In the genomic region with DNA sequence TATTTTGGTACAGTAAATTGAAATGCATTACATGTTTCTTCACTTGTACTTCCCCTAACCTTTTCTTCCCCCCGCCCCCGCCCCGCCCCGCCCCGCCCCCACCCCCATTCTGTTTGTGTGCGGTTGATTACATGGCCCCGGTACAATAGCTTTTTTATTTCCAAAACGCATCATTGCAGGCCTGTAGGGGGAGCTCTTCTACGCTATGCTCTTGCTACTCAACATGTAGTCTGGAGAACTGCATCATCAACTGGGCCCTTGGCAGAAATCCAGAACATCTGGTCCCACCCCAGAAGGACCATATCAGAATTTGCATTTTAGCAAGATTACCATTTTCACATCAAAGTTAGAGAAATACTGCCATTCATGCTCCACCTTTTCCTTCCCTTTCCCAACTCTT, we compare ENCODE assay signal across 8 cellular contexts.
DNase-seq lines count a peak whose midpoint lies in the region; ATAC-seq, FAIRE-seq and TF ChIP-seq lines count a peak whose summit lies in the region.

No MANE protein-coding gene starts in this region.

- DNase-seq in cardiac muscle cell (ENCODE audit: low read depth in 1 of 2, low spot score in 1 of 2) = peak; percentile 33 to 60
- no peak for DNase-seq in Right ventricle myocardium superior
- DNase-seq in NCI-H460 (ENCODE audit: extremely low read depth, low read depth) = peak; percentile 36
- DNase-seq in endothelial cell of umbilical vein (ENCODE audit: low read depth, low spot score) = peak; percentile 14
- peak; percentile 1 for DNase-seq in urothelium cell line (ENCODE audit: low spot score)
- DNase-seq in NCI-H1436 (lab: John Stamatoyannopoulos, UW) = no peak
- DNase-seq in NCI-H187 treated with DMSO at 0.1 percent for 48 hours (lab: John Stamatoyannopoulos, UW) = no peak

- FAIRE-seq in endothelial cell of umbilical vein (lab: Jason Lieb, UNC) (peak; percentile 18), urothelium cell line (lab: Jason Lieb, UNC) (no peak)

- H3K79me2 ChIP-seq in endothelial cell of umbilical vein (ENCODE audit: control insufficient read depth, insufficient read depth, low read length) = no peaks in the 10 kb centered on the region

- POLR2A ChIA-PET in endothelial cell of umbilical vein (lab: Charles Lee) = interaction anchor here (0.7 kb wide), 1 partner anchor 446 kb away, joined by 9 read pairs; no protein-coding TSS in a partner anchor

- dilution Hi-C loops in endothelial cell of umbilical vein (cut with MboI; ENCODE audit: extremely low pct_ligation_motif_present, low sequenced_read_pairs) = no loop called here

- no peak overlapping the region for H3K27ac ChIP-seq in cardiac muscle cell
- H3K27ac ChIP-seq in endothelial cell of umbilical vein (ENCODE audit: insufficient read depth, low read depth, low read length) = no peak overlapping the region

- intact Hi-C loops in Right ventricle myocardium superior (cut with DNase I) = no loop called here
- intact Hi-C loops in endothelial cell of umbilical vein (cut with micrococcal nuclease) = no loop called here

- TF ChIP-seq CTCF in cardiac muscle cell (IDR thresholded peaks at IDR 0.05; ENCODE audit: low read depth, low read length) = peak; percentile 29
- peak in 1 of 2 donors; percentile 26 for TF ChIP-seq CTCF in endothelial cell of umbilical vein (IDR thresholded peaks at IDR 0.05; ENCODE audit: extremely low read depth in 1 of 2, insufficient read depth in 1 of 2, low read depth in 1 of 2, low read length in 2 of 2)

- ATAC-seq in Right ventricle myocardium superior (ENCODE audit: poor library complexity) (no peak), GM18873 (IDR thresholded peaks at IDR 0.05; ENCODE audit: low FRiP score, unreplicated experiment) (no peak)

- BruUV-seq in endothelial cell of umbilical vein (replicated peaks; lab: Mats Ljungman, UMichigan) = no TSS peak

- no peaks in the 10 kb centered on the region for H3K36me3 ChIP-seq in cardiac muscle cell
- no peaks in the 10 kb centered on the region for H3K36me3 ChIP-seq in endothelial cell of umbilical vein (ENCODE audit: control insufficient read depth in 2 of 2, extremely low read depth in 1 of 2, insufficient read depth in 2 of 2, low read length in 2 of 2)

- no peaks in the 10 kb centered on the region for H3K9me1 ChIP-seq in endothelial cell of umbilical vein (replicated peaks; ENCODE audit: control insufficient read depth, extremely low read depth, insufficient read depth, low read length)

- no peak overlapping the region for H3K4me3 ChIP-seq in cardiac muscle cell
- H3K4me3 ChIP-seq in endothelial cell of umbilical vein (replicated peaks in 1 of 3; ENCODE audit: insufficient read depth in 1 of 3, low read depth in 1 of 3, low read length in 3 of 3) = no peak overlapping the region

- H3K9me3 ChIP-seq in cardiac muscle cell (ENCODE audit: low read depth) (no peaks in the 10 kb centered on the region), endothelial cell of umbilical vein (replicated peaks; ENCODE audit: control insufficient read depth, insufficient read depth, low read length) (no peaks in the 10 kb centered on the region)

- H4K20me1 ChIP-seq in endothelial cell of umbilical vein (replicated peaks; ENCODE audit: control insufficient read depth, extremely low read depth, insufficient read depth, low read length) = no peaks in the 10 kb centered on the region

- H3K27me3 ChIP-seq in cardiac muscle cell = no peaks in the 10 kb centered on the region
- no peaks in the 10 kb centered on the region for H3K27me3 ChIP-seq in endothelial cell of umbilical vein (ENCODE audit: control insufficient read depth in 2 of 2, insufficient read depth in 2 of 2, low read length in 2 of 2)

- H2AFZ ChIP-seq in endothelial cell of umbilical vein (ENCODE audit: low read depth, low read length) = no peak overlapping the region

- TF ChIP-seq POLR2A in endothelial cell of umbilical vein (IDR thresholded peaks at IDR 0.05; ENCODE audit: low read depth, low read length) = no peak

- no peak overlapping the region for H3K4me2 ChIP-seq in endothelial cell of umbilical vein (ENCODE audit: insufficient read depth, low read length)

- H3K9ac ChIP-seq in endothelial cell of umbilical vein (replicated peaks; ENCODE audit: extremely low read depth, insufficient read depth, low read length) = no peak overlapping the region

- CTCF ChIA-PET in endothelial cell of umbilical vein (lab: Charles Lee) = interaction anchor here (0.6 to 2.9 kb wide), 4 partner anchors 20 to 223 kb away, joined by 3 to 8 read pairs (median 5); no protein-coding TSS in a partner anchor

- H3K4me1 ChIP-seq in cardiac muscle cell (ENCODE audit: low read depth) (peaks cover 7% of the 10 kb centered on the region), endothelial cell of umbilical vein (ENCODE audit: control insufficient read depth, extremely low read depth, insufficient read depth, low read length) (no peaks in the 10 kb centered on the region)

TF ChIP-seq in endothelial cell of umbilical vein, 7 proteins besides CTCF, POLR2A, EP300 and RAD21:
- TF ChIP-seq EZH2 (IDR thresholded peaks at IDR 0.05; ENCODE audit: borderline replicate concordance, low read depth, low read length, severe bottlenecking) = no peak
- TF ChIP-seq POLR2AphosphoS5 (IDR thresholded peaks at IDR 0.05; ENCODE audit: insufficient read depth, low read depth, low read length) = no peak

Comparison
In these comparisons a context has a peak if more than half of its experiments do, and no peak if none do; other contexts are left out.
1. DNase-seq: peak in cardiac muscle cell (2 of 2), NCI-H460 (single experiment), endothelial cell of umbilical vein (single experiment) and urothelium cell line (single experiment); none in Right ventricle myocardium superior (single experiment), NCI-H1436 (single experiment) and NCI-H187 treated with DMSO at 0.1 percent for 48 hours (single experiment).